Comparison of ENCODE assay signal across 19 cellular contexts in genomic region chr12:51536159-51536558, GRCh38. TPM values are rescaled to one million over a fixed set of nuclear protein-coding genes. Genes with fewer than 3 reads are reported as not detected.
DNase-seq lines count a peak whose midpoint lies in the region; ATAC-seq and TF ChIP-seq lines count a peak whose summit lies in the region.
"Had no signal": no experiment of that assay in that cellular context is flagged by ENCODE, and none has a peak within 500 bp of the region (broad histone marks: within the 10 kb centered on the region; RNA-seq: fewer than 3 reads in every experiment).

No MANE protein-coding gene starts in this region.

- ATAC-seq in HG03280 (IDR thresholded peaks at IDR 0.05; ENCODE audit: unreplicated experiment) (no peak), HG03342 (IDR thresholded peaks at IDR 0.05; ENCODE audit: unreplicated experiment) (no peak)
- ATAC-seq: GM12878, left cardiac atrium had no signal

- DNase-seq in NCI-H82 (lab: John Stamatoyannopoulos, UW) = peak; percentile 58
- no peak for DNase-seq in NCI-H82 treated with DMSO at 0.1 percent for 48 hours (lab: John Stamatoyannopoulos, UW; ENCODE audit: unreplicated experiment)
- peak; percentile 13 for DNase-seq in OCI-M1 (lab: John Stamatoyannopoulos, UW)
- DNase-seq in epithelial cell of proximal tubule (ENCODE audit: low read depth) = no peak
- DNase-seq in HCEC 1CT = no peak
- no peak for DNase-seq in putamen (ENCODE audit: low spot score)
- DNase-seq: activated CD4-positive, alpha-beta T cell treated with anti-CD3 and anti-CD28 coated beads for 4 hours; activated naive CD8-positive, alpha-beta T cell treated with anti-CD3 and anti-CD28 coated beads, Interleukin-2, amount 10 ng/mL, durations not matched to agents 7 days and 5 days; activated T-cell treated with anti-CD3 and anti-CD28 coated beads, Interleukin-2, amount 50 U/mL, for 1 hour; DND-41; left cardiac atrium; MM.1S; NCI-H446; posterior cingulate gyrus; T-helper 2 cell had no signal

- no peak overlapping the region for H3K4me3 ChIP-seq in epithelial cell of proximal tubule (ENCODE audit: low read depth, low read length)
- H3K4me3 ChIP-seq: BLaER1, GM12878 had no signal

- peak; percentile 9 for TF ChIP-seq CTCF in epithelial cell of proximal tubule (conservative IDR thresholded peaks at IDR 0.05; ENCODE audit: low read depth, low read length)

RNA-seq across cellular contexts. Expression of gene SCN8A, which starts 54.9 kb away (rescaled TPM):
- 0.58 and 0.86 TPM in 2 replicates for total RNA-seq in epithelial cell of proximal tubule

Comparison
In these comparisons a context has a peak if more than half of its experiments do, and no peak if none do; other contexts are left out.
1. DNase-seq: peak in NCI-H82 (single experiment) and OCI-M1 (single experiment); none in NCI-H82 treated with DMSO at 0.1 percent for 48 hours (single experiment), epithelial cell of proximal tubule (single experiment), HCEC 1CT (single experiment) and putamen (single experiment).